Comparison of ENCODE assay signal across 20 cellular contexts in genomic region chr12:15013634-15014169, GRCh38. TPM values are rescaled to one million over a fixed set of nuclear protein-coding genes. Genes with fewer than 3 reads are reported as not detected.
DNase-seq lines count a peak whose midpoint lies in the region; ATAC-seq and TF ChIP-seq lines count a peak whose summit lies in the region.
"Had no signal": no experiment of that assay in that cellular context is flagged by ENCODE, and none has a peak within 500 bp of the region (broad histone marks: within the 10 kb centered on the region; RNA-seq: fewer than 3 reads in every experiment).

No MANE protein-coding gene starts in this region.

- no peak overlapping the region for H3K27ac Mint-ChIP-seq in natural killer cell treated with Interleukin-12 subunit alpha and Interleukin-12 subunit beta and Interleukin-15 and Interleukin-18, amount 100 ng/mL, for 72 hours
- H3K27ac Mint-ChIP-seq in natural killer cell, result no peak overlapping the region
- no peak overlapping the region for H3K27ac Mint-ChIP-seq in activated naive CD8-positive, alpha-beta T cell treated with anti-CD3 and anti-CD28 coated beads, Interleukin-2, amount 50 U/mL, for 24 hours
- no peak overlapping the region for H3K27ac Mint-ChIP-seq in stimulated activated naive B cell treated with anti-CD40 and anti-IgM and Interleukin-4, amounts not matched to agents 10 μg/mL and 1 μg/mL and 100 μg/mL, for 72 hours
- H3K27ac Mint-ChIP-seq: CD4-positive, alpha-beta T cell; HFFc6 had no signal

- intact Hi-C loops in natural killer cell (cut with micrococcal nuclease), result no loop called here
- intact Hi-C loops in heart left ventricle (cut with DNase I), result no loop called here

- no peak overlapping the region for H3K27ac ChIP-seq in heart left ventricle

- H3K27me3 ChIP-seq in heart left ventricle, result peaks cover 0 to 6% (median 0%) of the 10 kb centered on the region in 9 donors
- H3K27me3 ChIP-seq: MG63 had no signal

- no peak overlapping the region for H3K4me3 Mint-ChIP-seq in natural killer cell treated with Interleukin-12 subunit alpha and Interleukin-12 subunit beta and Interleukin-15 and Interleukin-18, amount 100 ng/mL, for 72 hours
- H3K4me3 Mint-ChIP-seq in natural killer cell, result no peak overlapping the region
- H3K4me3 Mint-ChIP-seq in activated naive CD8-positive, alpha-beta T cell treated with anti-CD3 and anti-CD28 coated beads, Interleukin-2, amount 50 U/mL, for 24 hours, result no peak overlapping the region
- H3K4me3 Mint-ChIP-seq in stimulated activated naive B cell treated with anti-CD40 and anti-IgM and Interleukin-4, amounts not matched to agents 10 μg/mL and 1 μg/mL and 100 μg/mL, for 72 hours, result no peak overlapping the region
- H3K4me3 Mint-ChIP-seq: CD4-positive, alpha-beta T cell; HFFc6 had no signal

- H3K36me3 ChIP-seq in heart left ventricle, result no peaks in the 10 kb centered on the region
- H3K36me3 ChIP-seq: MG63 had no signal

- H3K9me3 Mint-ChIP-seq in natural killer cell treated with Interleukin-12 subunit alpha and Interleukin-12 subunit beta and Interleukin-15 and Interleukin-18, amount 100 ng/mL, for 72 hours, result no peaks in the 10 kb centered on the region
- H3K9me3 Mint-ChIP-seq in natural killer cell, result no peaks in the 10 kb centered on the region
- no peaks in the 10 kb centered on the region for H3K9me3 Mint-ChIP-seq in activated naive CD8-positive, alpha-beta T cell treated with anti-CD3 and anti-CD28 coated beads, Interleukin-2, amount 50 U/mL, for 24 hours
- H3K9me3 Mint-ChIP-seq in stimulated activated naive B cell treated with anti-CD40 and anti-IgM and Interleukin-4, amounts not matched to agents 10 μg/mL and 1 μg/mL and 100 μg/mL, for 72 hours, result no peaks in the 10 kb centered on the region
- H3K9me3 Mint-ChIP-seq: CD4-positive, alpha-beta T cell; HFFc6 had no signal

- H3K36me3 Mint-ChIP-seq in natural killer cell treated with Interleukin-12 subunit alpha and Interleukin-12 subunit beta and Interleukin-15 and Interleukin-18, amount 100 ng/mL, for 72 hours, result no peaks in the 10 kb centered on the region
- H3K36me3 Mint-ChIP-seq in natural killer cell, result no peaks in the 10 kb centered on the region
- no peaks in the 10 kb centered on the region for H3K36me3 Mint-ChIP-seq in activated naive CD8-positive, alpha-beta T cell treated with anti-CD3 and anti-CD28 coated beads, Interleukin-2, amount 50 U/mL, for 24 hours (ENCODE audit: low read depth)
- no peaks in the 10 kb centered on the region for H3K36me3 Mint-ChIP-seq in stimulated activated naive B cell treated with anti-CD40 and anti-IgM and Interleukin-4, amounts not matched to agents 10 μg/mL and 1 μg/mL and 100 μg/mL, for 72 hours

- peaks cover 0 to 3% (median 0%) of the 10 kb centered on the region in 12 donors for H3K9me3 ChIP-seq in heart left ventricle
- H3K9me3 ChIP-seq: MG63 had no signal

- ATAC-seq in natural killer cell treated with Interleukin-12 subunit alpha and Interleukin-12 subunit beta and Interleukin-15 and Interleukin-18, amount 100 ng/mL, for 72 hours, result peak; percentile 57 to 64
- ATAC-seq in natural killer cell (no peak), HG03520 (IDR thresholded peaks at IDR 0.05; ENCODE audit: unreplicated experiment) (peak; percentile 38), heart left ventricle (no peak), HG03354 (IDR thresholded peaks at IDR 0.05; ENCODE audit: poor library complexity, severe bottlenecking, unreplicated experiment) (no peak)
- peak; percentile 28 for ATAC-seq in activated naive CD8-positive, alpha-beta T cell treated with anti-CD3 and anti-CD28 coated beads, Interleukin-2, amount 50 U/mL, for 24 hours
- peak; percentile 21 to 59 for ATAC-seq in stimulated activated naive B cell treated with anti-CD40 and anti-IgM and Interleukin-4, amounts not matched to agents 10 μg/mL and 1 μg/mL and 100 μg/mL, for 72 hours (replicated peaks)

- H3K4me1 Mint-ChIP-seq in natural killer cell treated with Interleukin-12 subunit alpha and Interleukin-12 subunit beta and Interleukin-15 and Interleukin-18, amount 100 ng/mL, for 72 hours (ENCODE audit: low read depth in 2 of 2), result no peaks in the 10 kb centered on the region
- no peaks in the 10 kb centered on the region for H3K4me1 Mint-ChIP-seq in natural killer cell
- H3K4me1 Mint-ChIP-seq in activated naive CD8-positive, alpha-beta T cell treated with anti-CD3 and anti-CD28 coated beads, Interleukin-2, amount 50 U/mL, for 24 hours, result no peaks in the 10 kb centered on the region
- no peaks in the 10 kb centered on the region for H3K4me1 Mint-ChIP-seq in stimulated activated naive B cell treated with anti-CD40 and anti-IgM and Interleukin-4, amounts not matched to agents 10 μg/mL and 1 μg/mL and 100 μg/mL, for 72 hours

- no peak for TF ChIP-seq POLR2A in heart left ventricle (IDR thresholded peaks at IDR 0.05)

- peaks cover 22 to 27% of the 10 kb centered on the region in 2 donors for H3K27me3 Mint-ChIP-seq in natural killer cell treated with Interleukin-12 subunit alpha and Interleukin-12 subunit beta and Interleukin-15 and Interleukin-18, amount 100 ng/mL, for 72 hours
- H3K27me3 Mint-ChIP-seq in natural killer cell (ENCODE audit: low read depth in 2 of 2), result peaks cover 21 to 31% of the 10 kb centered on the region in 2 donors
- peaks cover 4% of the 10 kb centered on the region for H3K27me3 Mint-ChIP-seq in activated naive CD8-positive, alpha-beta T cell treated with anti-CD3 and anti-CD28 coated beads, Interleukin-2, amount 50 U/mL, for 24 hours
- peaks cover 3 to 13% of the 10 kb centered on the region in 2 donors for H3K27me3 Mint-ChIP-seq in stimulated activated naive B cell treated with anti-CD40 and anti-IgM and Interleukin-4, amounts not matched to agents 10 μg/mL and 1 μg/mL and 100 μg/mL, for 72 hours

- peaks cover 0 to 5% (median 0%) of the 10 kb centered on the region in 12 donors for H3K4me1 ChIP-seq in heart left ventricle

- TF ChIP-seq CTCF in natural killer cell (IDR thresholded peaks at IDR 0.05), result no peak
- TF ChIP-seq CTCF in heart left ventricle (IDR thresholded peaks at IDR 0.05), result no peak

- 65 to 81% (median 70%) methylated on average over 4 of the region's 4 CpGs for WGBS in heart left ventricle, 4 donors

- no peak for DNase-seq in natural killer cell treated with Interleukin-12 subunit alpha and Interleukin-12 subunit beta and Interleukin-15 and Interleukin-18, amount 100 ng/mL, for 72 hours (ENCODE audit: low spot score)
- DNase-seq in natural killer cell, result no peak
- DNase-seq in activated naive CD8-positive, alpha-beta T cell treated with anti-CD3 and anti-CD28 coated beads, Interleukin-2, amount 50 U/mL, for 24 hours, result no peak
- DNase-seq in stimulated activated naive B cell treated with anti-CD40 and anti-IgM and Interleukin-4, amounts not matched to agents 10 μg/mL and 1 μg/mL and 100 μg/mL, for 72 hours, result no peak
- DNase-seq in heart left ventricle, result no peak
- DNase-seq in COLO829 (ENCODE audit: low spot score), result no peak
- DNase-seq: AML-193; CD4-positive, alpha-beta T cell; DMS79 treated with DMSO at 0.1 percent for 48 hours; GOT3; HFFc6; KBM-7; MG63; NCI-H1105 treated with DMSO at 0.1 percent for 48 hours; NCI-H187; NCI-H774; SHP77 treated with DMSO at 0.1 percent for 48 hours had no signal

- no peak overlapping the region for H3K4me3 ChIP-seq in heart left ventricle
- H3K4me3 ChIP-seq: MG63 had no signal

RNA-seq across cellular contexts. Expression of gene PDE6H, which starts 40.9 kb away (rescaled TPM):
- total RNA-seq in natural killer cell treated with Interleukin-12 subunit alpha and Interleukin-12 subunit beta and Interleukin-15 and Interleukin-18, amount 100 ng/mL, for 72 hours, result not detected
- total RNA-seq in natural killer cell (not detected), heart left ventricle (not detected)
- polyA plus RNA-seq in heart left ventricle, result not detected
- total RNA-seq: CD4-positive, alpha-beta T cell; HFFc6; NCI-H460 had no signal

RNA-seq across cellular contexts. Expression of gene ARHGDIB, which starts 52.3 kb away (rescaled TPM):
- total RNA-seq in natural killer cell treated with Interleukin-12 subunit alpha and Interleukin-12 subunit beta and Interleukin-15 and Interleukin-18, amount 100 ng/mL, for 72 hours, result 100 to 1,000 TPM; 412 to 543 TPM
- total RNA-seq in natural killer cell (100 to 1,000 TPM; 838 to 962 (median 929) TPM), heart left ventricle (100 to 1,000 TPM in 2 of 9 donors, 10 to 100 TPM in 7; 30.5 to 256 (median 53.6) TPM)
- 10 to 100 TPM; 65.8 to 81.5 TPM for polyA plus RNA-seq in heart left ventricle
- total RNA-seq: NCI-H460 had no signal

Comparison
In these comparisons a context has a peak if more than half of its experiments do, and no peak if none do; other contexts are left out.
1. ATAC-seq: peak in natural killer cell treated with Interleukin-12 subunit alpha and Interleukin-12 subunit beta and Interleukin-15 and Interleukin-18, amount 100 ng/mL, for 72 hours (2 of 2), HG03520 (single experiment), activated naive CD8-positive, alpha-beta T cell treated with anti-CD3 and anti-CD28 coated beads, Interleukin-2, amount 50 U/mL, for 24 hours (single experiment) and stimulated activated naive B cell treated with anti-CD40 and anti-IgM and Interleukin-4, amounts not matched to agents 10 μg/mL and 1 μg/mL and 100 μg/mL, for 72 hours (2 of 2); none in natural killer cell (0 of 3), heart left ventricle (0 of 4) and HG03354 (single experiment).